Comparison of ENCODE assay signal across 8 cellular contexts in the genomic region with DNA sequence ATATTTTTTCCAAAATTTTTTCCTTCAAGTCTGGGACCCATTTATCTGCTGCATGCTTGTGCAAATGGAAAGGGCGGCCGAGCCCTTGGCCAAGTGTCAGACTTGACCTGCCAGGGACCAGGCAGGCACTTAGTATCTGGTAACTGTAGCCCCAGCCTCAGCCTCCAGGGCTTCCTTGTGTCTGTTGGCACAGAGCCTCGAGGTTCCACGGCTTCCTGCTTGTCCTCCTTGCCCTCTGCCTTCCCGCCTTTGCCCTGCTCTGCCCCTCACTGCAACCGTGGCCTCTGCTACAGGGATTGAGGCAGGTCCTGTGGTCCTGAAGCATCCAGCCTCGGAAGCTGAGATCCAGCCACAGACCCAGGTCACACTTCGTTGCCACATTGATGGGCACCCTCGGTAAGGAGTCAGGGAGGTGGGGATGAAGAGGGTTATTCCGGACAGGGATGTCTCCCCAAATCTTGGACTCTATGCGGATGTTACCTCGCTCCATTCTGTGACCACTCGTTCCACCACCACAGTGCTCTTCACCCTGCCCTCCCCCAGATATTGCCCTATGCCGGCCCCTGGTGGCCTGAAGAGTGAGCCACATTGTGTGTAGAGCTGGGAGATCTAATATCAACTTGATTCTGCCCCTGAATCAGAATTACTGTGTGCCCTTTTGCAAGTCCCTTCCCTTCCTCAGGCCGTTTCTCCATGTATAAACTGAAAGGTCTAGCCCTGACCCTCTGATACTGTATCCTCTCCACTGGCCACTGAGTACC. TPM values are rescaled to one million over a fixed set of nuclear protein-coding genes. Genes with fewer than 3 reads are reported as not detected.
A peak's percentile ranks its signal among the peaks of the same experiment; 100 is the strongest.
DNase-seq lines count a peak whose midpoint lies in the region; ATAC-seq and TF ChIP-seq lines count a peak whose summit lies in the region.

No MANE protein-coding gene starts in this region.

- no peaks in the 10 kb centered on the region for H3K27me3 ChIP-seq in ascending aorta

- H3K27ac ChIP-seq in ascending aorta = no peak overlapping the region

- no peaks in the 10 kb centered on the region for H3K9me3 ChIP-seq in ascending aorta

- peak; percentile 68 for DNase-seq in Daoy (ENCODE audit: low read depth)
- peak; percentile 44 to 56 for DNase-seq in Kasumi-1 (lab: John Stamatoyannopoulos, UW)
- no peak for DNase-seq in ascending aorta (ENCODE audit: low spot score in 2 of 2)
- DNase-seq in kidney tubule cell (ENCODE audit: low spot score) = peak; percentile 32
- DNase-seq in DMS153 treated with DMSO at 0.1 percent for 48 hours (lab: John Stamatoyannopoulos, UW; ENCODE audit: unreplicated experiment) = no peak
- no peak for DNase-seq in posterior vena cava (ENCODE audit: low spot score)
- no peak for DNase-seq in NCI-H1417 treated with DMSO at 0.1 percent for 48 hours (lab: John Stamatoyannopoulos, UW)

- no peak for ATAC-seq in HG02884 (IDR thresholded peaks at IDR 0.05; ENCODE audit: unreplicated experiment)

- peaks cover 3 to 10% of the 10 kb centered on the region in 2 donors for H3K4me1 ChIP-seq in ascending aorta

- intact Hi-C loops in ascending aorta (cut with DNase I) (no loop called here), posterior vena cava (cut with DNase I) (loop anchor here (5.0 to 10.0 kb wide), 3 partner anchors 65 to 227 kb away; no protein-coding TSS in a partner anchor)

- H3K36me3 ChIP-seq in ascending aorta = no peaks in the 10 kb centered on the region

- peak overlapping the region in 1 of 2 donors; percentile 24 for H3K4me3 ChIP-seq in ascending aorta

- TF ChIP-seq CTCF in ascending aorta (IDR thresholded peaks at IDR 0.05) = peak; percentile 44 to 65 (median 49)

RNA-seq across cellular contexts. Expression of a gene that starts 41.5 kb away (rescaled TPM):
- 25.7 and 27.4 TPM in 2 replicates for total RNA-seq in Daoy (2014; rRNA removed; shearing (Covaris generic))
- total RNA-seq in ascending aorta (71.2 TPM), posterior vena cava (10 to 100 TPM; 92.6 to 95.6 TPM)

RNA-seq across cellular contexts. Expression of a gene that starts 52.4 kb away (rescaled TPM):
- 23.7 and 26.9 TPM in 2 replicates for total RNA-seq in Daoy (2014; rRNA removed; shearing (Covaris generic))
- 36.1 TPM for total RNA-seq in ascending aorta
- total RNA-seq in posterior vena cava = 10 to 100 TPM; 24.5 to 25.5 TPM

RNA-seq across cellular contexts. Expression of a gene that starts 53.5 kb away (rescaled TPM):
- 59.8 and 61.8 TPM in 2 replicates for total RNA-seq in Daoy (2014; rRNA removed; shearing (Covaris generic))
- 34.9 TPM for total RNA-seq in ascending aorta
- 10 to 100 TPM in 1 of 2 donors, 1 to 10 TPM in 1; 3.0 to 10.3 TPM for total RNA-seq in posterior vena cava

Comparison
In these comparisons a context has a peak if more than half of its experiments do, and no peak if none do; other contexts are left out.
1. DNase-seq: peak in Daoy (single experiment), Kasumi-1 (2 of 2) and kidney tubule cell (single experiment); none in ascending aorta (0 of 2), DMS153 treated with DMSO at 0.1 percent for 48 hours (single experiment), posterior vena cava (single experiment) and NCI-H1417 treated with DMSO at 0.1 percent for 48 hours (single experiment).